Comparison of ENCODE assay signal across 25 cellular contexts in genomic region chr7:111049971-111050680, GRCh38. TPM values are rescaled to one million over a fixed set of nuclear protein-coding genes. Genes with fewer than 3 reads are reported as not detected.
"Had no signal": no experiment of that assay in that cellular context is flagged by ENCODE, and none has a peak within 500 bp of the region (broad histone marks: within the 10 kb centered on the region; RNA-seq: fewer than 3 reads in every experiment).

No MANE protein-coding gene starts in this region.

- ATAC-seq: activated CD4-positive, CD25-positive, alpha-beta regulatory T cell treated with anti-CD3 and anti-CD28 coated beads, Interleukin-2, amount 50 U/mL, for 24 hours; activated CD8-positive, alpha-beta T cell treated with anti-CD3 and anti-CD28 coated beads, Interleukin-2, amount 10 ng/mL, durations not matched to agents 7 days and 5 days had no signal

- H3K4me3 Mint-ChIP-seq: activated CD8-positive, alpha-beta T cell treated with anti-CD3 and anti-CD28 coated beads, Interleukin-2, amount 10 ng/mL, durations not matched to agents 7 days and 5 days; activated naive CD4-positive, alpha-beta T cell treated with anti-CD3 and anti-CD28 coated beads, Interleukin-2, amount 50 U/mL, for 24 hours had no signal

- H3K9me3 ChIP-seq: breast epithelium had no signal

- H3K27ac Mint-ChIP-seq: activated CD8-positive, alpha-beta T cell treated with anti-CD3 and anti-CD28 coated beads, Interleukin-2, amount 10 ng/mL, durations not matched to agents 7 days and 5 days; activated naive CD4-positive, alpha-beta T cell treated with anti-CD3 and anti-CD28 coated beads, Interleukin-2, amount 50 U/mL, for 24 hours had no signal

- H3K4me2 ChIP-seq: KMS-11 had no signal

- H3K4me3 ChIP-seq: breast epithelium, SK-N-MC had no signal

- DNase-seq: activated CD4-positive, alpha-beta T cell treated with anti-CD3 and anti-CD28 coated beads for 4 hours; activated CD8-positive, alpha-beta memory T cell treated with anti-CD3 and anti-CD28 coated beads, Interleukin-2, amount 50 U/mL, for 48 hours; activated CD8-positive, alpha-beta T cell treated with anti-CD3 and anti-CD28 coated beads, Interleukin-2, amount 10 ng/mL, durations not matched to agents 7 days and 5 days; activated naive CD4-positive, alpha-beta T cell; activated T-cell treated with anti-CD3 and anti-CD28 coated beads, Interleukin-2, amount 50 U/mL, for 1 hour; aorta; caudate nucleus; NCI-H1092; NCI-H1417 treated with DMSO at 0.1 percent for 48 hours; NCI-H1694; NCI-H2029; NCI-H2107; NCI-H2171 treated with DMSO at 0.1 percent for 48 hours; NCI-H345; NCI-H510A; NCI-H526 treated with DMSO at 0.1 percent for 48 hours; SIG-M5; T-helper 1 cell had no signal

- H3K36me3 ChIP-seq: breast epithelium had no signal

- H3K27me3 Mint-ChIP-seq: activated naive CD4-positive, alpha-beta T cell treated with anti-CD3 and anti-CD28 coated beads, Interleukin-2, amount 50 U/mL, for 24 hours had no signal

- H3K4me1 ChIP-seq: breast epithelium had no signal

- H3K27ac ChIP-seq: breast epithelium, KMS-11, SK-N-MC, VCaP had no signal

RNA-seq across cellular contexts. Expression of gene LRRN3, which starts 40.8 kb away (rescaled TPM):
- total RNA-seq: MCF 10A had no signal
